ENCODE assay signal across 8 cellular contexts in genomic region chr2:197011777-197012641, GRCh38.
DNase-seq lines count a peak whose midpoint lies in the region; ATAC-seq and TF ChIP-seq lines count a peak whose summit lies in the region.

No MANE protein-coding gene starts in this region.

- H3T11ph ChIP-seq in H9 (ENCODE audit: low read length) = no peak overlapping the region

- H3K27me3 ChIP-seq in H9 (ENCODE audit: insufficient read depth, low read length) = no peaks in the 10 kb centered on the region

- no peak overlapping the region for H2AK5ac ChIP-seq in H9 (ENCODE audit: insufficient read length, low read length)

- no peaks in the 10 kb centered on the region; the same call in 1 of the 2 replicates for H3K79me2 ChIP-seq in H9 (ENCODE audit: insufficient read depth, low read length)

- no peak overlapping the region for H3K23ac ChIP-seq in H9 (ENCODE audit: insufficient read length, low read depth, low read length)

- H4K20me1 ChIP-seq in H9 (ENCODE audit: control insufficient read depth, insufficient read depth, insufficient read length) = no peaks in the 10 kb centered on the region

- no peaks in the 10 kb centered on the region for H3K9me3 Mint-ChIP-seq in H9
- no peaks in the 10 kb centered on the region for H3K9me3 Mint-ChIP-seq in natural killer cell

- H3K23me2 ChIP-seq in H9 (ENCODE audit: insufficient read length, low read depth, low read length, poor library complexity, severe bottlenecking) = no peaks in the 10 kb centered on the region

- H2BK15ac ChIP-seq in H9 (ENCODE audit: low read depth, low read length) = no peak overlapping the region

- H2BK12ac ChIP-seq in H9 (ENCODE audit: insufficient read length, low read depth, low read length) = no peak overlapping the region

- intact Hi-C loops in natural killer cell (cut with micrococcal nuclease) = loop anchor here (1.0 kb wide), 1 partner anchor 366 kb away; no protein-coding TSS in a partner anchor

- no peak overlapping the region for H2BK20ac ChIP-seq in H9 (ENCODE audit: low read depth, low read length, poor library complexity, severe bottlenecking)

- no peak overlapping the region for H3K4ac ChIP-seq in H9 (ENCODE audit: low read depth, low read length)

- H3K27ac Mint-ChIP-seq in H9 (no peak overlapping the region), natural killer cell (peak overlapping the region; percentile 55 to 74)

- H3K4me1 ChIP-seq in H9 (ENCODE audit: insufficient read depth, low read length) = no peaks in the 10 kb centered on the region; the same call in 1 of the 2 replicates

- no peak overlapping the region for H4K91ac ChIP-seq in H9 (ENCODE audit: insufficient read length, low read depth, low read length)

- no peaks in the 10 kb centered on the region for H3K79me1 ChIP-seq in H9 (ENCODE audit: insufficient read depth, low read depth, low read length, poor library complexity, severe bottlenecking)

- no peak overlapping the region for H3K14ac ChIP-seq in H9 (ENCODE audit: insufficient read depth, low read length)

- no peaks in the 10 kb centered on the region for H3K36me3 Mint-ChIP-seq in H9 (ENCODE audit: insufficient read depth in 1 of 3, low read depth in 3 of 3)
- no peaks in the 10 kb centered on the region for H3K36me3 Mint-ChIP-seq in natural killer cell

- H3K56ac ChIP-seq in H9 (ENCODE audit: insufficient read length, low read depth, low read length) = no peak overlapping the region

- no peak overlapping the region for H3K9ac ChIP-seq in H9 (ENCODE audit: extremely low read depth, insufficient read length, low read length)

- no peak overlapping the region for H4K5ac ChIP-seq in H9 (ENCODE audit: insufficient read length, low read depth, low read length)

- no peak overlapping the region for H3K27ac ChIP-seq in H9 (ENCODE audit: insufficient read length, low read depth, low read length)
- H3K27ac ChIP-seq in VCaP = no peak overlapping the region

- H3K4me1 Mint-ChIP-seq in H9 = peaks cover 14 to 23% of the 10 kb centered on the region in 2 experiments
- peaks cover 9 to 17% of the 10 kb centered on the region in 2 donors for H3K4me1 Mint-ChIP-seq in natural killer cell

- no peak overlapping the region for H3K18ac ChIP-seq in H9 (ENCODE audit: insufficient read length, low read depth, low read length)

- no peak overlapping the region for H3K4me2 ChIP-seq in H9 (ENCODE audit: insufficient read depth, insufficient read length, low read length)

- H3K27me3 Mint-ChIP-seq in H9 (ENCODE audit: low read depth) (no peaks in the 10 kb centered on the region), natural killer cell (ENCODE audit: low read depth in 2 of 2) (no peaks in the 10 kb centered on the region)

- peak; percentile 57 for DNase-seq in NCI-H1436 (lab: John Stamatoyannopoulos, UW)
- no peak for DNase-seq in NCI-H1436 treated with DMSO at 0.1 percent for 48 hours (lab: John Stamatoyannopoulos, UW)
- no peak for DNase-seq in H9
- peak; percentile 27 to 38 for DNase-seq in NCI-H1930 (lab: John Stamatoyannopoulos, UW)
- no peak for DNase-seq in natural killer cell
- DNase-seq in NCI-H128 (lab: John Stamatoyannopoulos, UW; ENCODE audit: unreplicated experiment) = no peak

- H2BK120ac ChIP-seq in H9 (ENCODE audit: low read depth, low read length, poor library complexity, severe bottlenecking) = no peak overlapping the region

- H3K4me3 Mint-ChIP-seq in H9 (no peak overlapping the region), natural killer cell (no peak overlapping the region)

- TF ChIP-seq CTCF in H9 (conservative IDR thresholded peaks at IDR 0.05) (peak; percentile 89), VCaP (conservative IDR thresholded peaks at IDR 0.05) (peak; percentile 90), natural killer cell (IDR thresholded peaks at IDR 0.05) (peak; percentile 77)

- H3K9me3 ChIP-seq in H9 (ENCODE audit: control insufficient read depth, low read depth, low read length) = no peaks in the 10 kb centered on the region

- no peak overlapping the region for H2BK5ac ChIP-seq in H9 (ENCODE audit: insufficient read length, low read length)

- whole genome bisulfite sequencing in H9 (ENCODE audit: extremely low coverage, insufficient read length, low lambda C conversion rate) = no CpG with 5 or more reads among the region's 5 CpGs

- ATAC-seq in esophagus mucosa (peak; percentile 25), natural killer cell (peak; percentile 59 to 77 (median 66))

- H4K8ac ChIP-seq in H9 (replicated peaks; ENCODE audit: insufficient read length, low read depth, low read length) = no peak overlapping the region

- no peak overlapping the region for H2AFZ ChIP-seq in H9 (ENCODE audit: low read length)

Comparison
In these comparisons a context has a peak if more than half of its experiments do, and no peak if none do; other contexts are left out.
1. DNase-seq: peak in NCI-H1436 (single experiment) and NCI-H1930 (2 of 2); none in NCI-H1436 treated with DMSO at 0.1 percent for 48 hours (single experiment), H9 (single experiment), natural killer cell (single experiment) and NCI-H128 (single experiment).
2. H3K27ac Mint-ChIP-seq: peak in natural killer cell (2 of 2); none in H9 (0 of 3).
3. Peak in every context shown above with its lines, with median percentiles within 50 percentile points of each other: CTCF ChIP-seq.